Comparison of ENCODE assay signal across 12 cellular contexts in the genomic region with DNA sequence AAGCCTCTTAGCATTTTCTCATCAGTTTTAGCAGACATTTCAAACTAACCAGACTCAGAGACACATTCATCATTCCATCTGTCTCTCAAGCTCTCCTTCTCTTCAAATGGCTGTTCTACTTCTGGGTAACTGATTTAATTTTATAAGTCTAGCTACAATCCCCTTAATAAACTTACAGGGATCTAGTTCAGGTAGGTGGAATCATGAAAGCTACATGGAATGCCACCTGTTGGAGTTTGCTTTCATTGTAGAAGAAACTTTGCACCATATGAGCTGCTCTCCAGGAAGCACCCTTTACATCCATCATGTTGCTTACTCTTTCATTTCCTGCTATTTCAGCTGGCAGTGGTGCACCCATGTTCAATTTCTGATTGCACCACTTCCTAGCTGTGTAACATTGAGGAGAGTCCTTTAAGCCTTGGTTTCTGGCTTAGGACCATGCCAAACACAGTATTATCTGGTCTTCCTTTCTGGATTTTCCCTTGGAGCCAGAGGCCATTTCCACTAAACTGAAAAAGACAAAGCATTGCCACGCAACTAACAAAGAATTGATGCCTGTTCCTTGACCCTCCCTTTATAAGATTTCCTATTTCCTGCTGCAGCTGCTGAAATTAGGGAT.
DNase-seq lines count a peak whose midpoint lies in the region; ATAC-seq, FAIRE-seq and TF ChIP-seq lines count a peak whose summit lies in the region.
"Had no signal": no experiment of that assay in that cellular context is flagged by ENCODE, and none has a peak within 500 bp of the region (broad histone marks: within the 10 kb centered on the region; RNA-seq: fewer than 3 reads in every experiment).

No MANE protein-coding gene starts in this region.

- no peaks in the 10 kb centered on the region for H3K36me3 ChIP-seq in DND-41 (ENCODE audit: insufficient read depth, low read length)
- no peaks in the 10 kb centered on the region for H3K36me3 ChIP-seq in MG63
- no peaks in the 10 kb centered on the region for H3K36me3 ChIP-seq in endothelial cell of umbilical vein (ENCODE audit: control insufficient read depth in 2 of 2, extremely low read depth in 1 of 2, insufficient read depth in 2 of 2, low read length in 2 of 2)
- no peaks in the 10 kb centered on the region for H3K36me3 ChIP-seq in mucosa of rectum (ENCODE audit: control insufficient read depth in 2 of 2, insufficient read depth in 2 of 2, low read length in 2 of 2)
- no peaks in the 10 kb centered on the region for H3K36me3 ChIP-seq in endodermal cell (ENCODE audit: control insufficient read depth, insufficient read depth, low read length)
- H3K36me3 ChIP-seq: neutrophil had no signal

- H3K4me3 Mint-ChIP-seq in endodermal cell = no peak overlapping the region
- H3K4me3 Mint-ChIP-seq: activated T-helper 17 cell treated with anti-CD3 and anti-CD28 coated beads, Interleukin-2, amount 50 U/mL, for 72 hours had no signal

- H4K20me1 ChIP-seq in DND-41 (ENCODE audit: insufficient read depth, low read length) (no peaks in the 10 kb centered on the region), endothelial cell of umbilical vein (replicated peaks; ENCODE audit: control insufficient read depth, extremely low read depth, insufficient read depth, low read length) (no peaks in the 10 kb centered on the region)

- BruUV-seq in endothelial cell of umbilical vein (replicated peaks; lab: Mats Ljungman, UMichigan) = TSS peak; percentile 37

- H3K9me3 ChIP-seq in DND-41 (ENCODE audit: insufficient read depth, low read length, severe bottlenecking) (no peaks in the 10 kb centered on the region), MG63 (no peaks in the 10 kb centered on the region), endothelial cell of umbilical vein (replicated peaks; ENCODE audit: control insufficient read depth, insufficient read depth, low read length) (no peaks in the 10 kb centered on the region), mucosa of rectum (ENCODE audit: control insufficient read depth in 2 of 2, low read length in 2 of 2) (no peaks in the 10 kb centered on the region), endodermal cell (ENCODE audit: control insufficient read depth, low read length) (peaks cover 3% of the 10 kb centered on the region)
- H3K9me3 ChIP-seq: neutrophil had no signal

- H3K4me1 ChIP-seq in DND-41 (ENCODE audit: insufficient read depth, low read length) (peaks cover 33% of the 10 kb centered on the region), endothelial cell of umbilical vein (ENCODE audit: control insufficient read depth, extremely low read depth, insufficient read depth, low read length) (peaks cover 44% of the 10 kb centered on the region), mucosa of rectum (ENCODE audit: control insufficient read depth in 2 of 2, insufficient read depth in 2 of 2, low read length in 2 of 2) (peaks cover 23 to 50% of the 10 kb centered on the region in 2 donors), endodermal cell (ENCODE audit: control insufficient read depth, insufficient read depth, low read length) (no peaks in the 10 kb centered on the region)

- TF ChIP-seq CTCF in DND-41 (IDR thresholded peaks at IDR 0.05; ENCODE audit: borderline replicate concordance, extremely low read depth, low read length, poor library complexity, severe bottlenecking) = no peak
- TF ChIP-seq CTCF in endothelial cell of umbilical vein (IDR thresholded peaks at IDR 0.05; ENCODE audit: extremely low read depth in 1 of 2, insufficient read depth in 1 of 2, low read depth in 1 of 2, low read length in 2 of 2) = no peak
- no peak for TF ChIP-seq CTCF in GM13977 (IDR thresholded peaks at IDR 0.05; ENCODE audit: extremely low read depth, insufficient read depth, missing control alignments)
- no peak for TF ChIP-seq CTCF in endodermal cell (conservative IDR thresholded peaks at IDR 0.05)

- no peaks in the 10 kb centered on the region for H3K27me3 ChIP-seq in DND-41 (ENCODE audit: insufficient read depth, low read length, poor library complexity)
- no peaks in the 10 kb centered on the region for H3K27me3 ChIP-seq in MG63
- H3K27me3 ChIP-seq in endothelial cell of umbilical vein (ENCODE audit: control insufficient read depth in 2 of 2, insufficient read depth in 2 of 2, low read length in 2 of 2) = no peaks in the 10 kb centered on the region
- H3K27me3 ChIP-seq in mucosa of rectum (ENCODE audit: control insufficient read depth in 2 of 2, insufficient read depth in 2 of 2, low read length in 2 of 2) = no peaks in the 10 kb centered on the region
- H3K27me3 ChIP-seq in endodermal cell (ENCODE audit: control insufficient read depth, insufficient read depth, low read length, poor library complexity, severe bottlenecking) = no peaks in the 10 kb centered on the region
- H3K27me3 ChIP-seq: neutrophil had no signal

- CTCF ChIA-PET in endothelial cell of umbilical vein (lab: Charles Lee) = interaction anchor here (0.8 to 2.7 kb wide), 17 partner anchors 10 to 396 kb away, joined by 3 to 18 read pairs (median 4); no protein-coding TSS in a partner anchor

- POLR2A ChIA-PET in endothelial cell of umbilical vein (lab: Charles Lee) = interaction anchor here (0.8 to 1.2 kb wide), 4 partner anchors 28 to 123 kb away, joined by 3 to 6 read pairs (median 4); partner anchors contain the start of gene SLC12A2

- H3K4me2 ChIP-seq in DND-41 (ENCODE audit: insufficient read depth, low read length) (peak overlapping the region; percentile 14; the same call in 1 of the 2 replicates), endothelial cell of umbilical vein (ENCODE audit: insufficient read depth, low read length) (peak overlapping the region; percentile 58)

- no peaks in the 10 kb centered on the region for H3K79me2 ChIP-seq in DND-41 (ENCODE audit: insufficient read depth, low read length)
- H3K79me2 ChIP-seq in endothelial cell of umbilical vein (ENCODE audit: control insufficient read depth, insufficient read depth, low read length) = no peaks in the 10 kb centered on the region

- intact Hi-C loops in endothelial cell of umbilical vein (cut with micrococcal nuclease) = loop anchor here (1.0 to 2.0 kb wide), 6 partner anchors 55 to 241 kb away; no protein-coding TSS in a partner anchor

- no peak overlapping the region for H3K4me3 ChIP-seq in DND-41 (ENCODE audit: low read depth in 1 of 2, low read length in 2 of 2)
- no peak overlapping the region for H3K4me3 ChIP-seq in MG63
- no peak overlapping the region for H3K4me3 ChIP-seq in endothelial cell of umbilical vein (replicated peaks in 1 of 3; ENCODE audit: insufficient read depth in 1 of 3, low read depth in 1 of 3, low read length in 3 of 3)
- no peak overlapping the region for H3K4me3 ChIP-seq in mucosa of rectum (ENCODE audit: low read length in 2 of 2)
- no peak overlapping the region for H3K4me3 ChIP-seq in endodermal cell (ENCODE audit: low read length)

- peaks cover 17% of the 10 kb centered on the region for H3K4me1 Mint-ChIP-seq in endodermal cell

- H3K27me3 Mint-ChIP-seq in endodermal cell (ENCODE audit: insufficient read depth) = peaks cover 3% of the 10 kb centered on the region
- H3K27me3 Mint-ChIP-seq: activated T-helper 17 cell treated with anti-CD3 and anti-CD28 coated beads, Interleukin-2, amount 50 U/mL, for 72 hours had no signal

- peak overlapping the region; percentile 20; the same call in 1 of the 2 replicates for H3K9ac ChIP-seq in DND-41 (ENCODE audit: low read depth, low read length)
- peak overlapping the region; percentile 28 for H3K9ac ChIP-seq in endothelial cell of umbilical vein (replicated peaks; ENCODE audit: extremely low read depth, insufficient read depth, low read length)
- H3K9ac ChIP-seq in mucosa of rectum (ENCODE audit: low read depth in 1 of 2, low read length in 2 of 2) = no peak overlapping the region
- H3K9ac ChIP-seq in endodermal cell (ENCODE audit: extremely low read depth, low read length, poor library complexity, severe bottlenecking) = no peak overlapping the region

- no peaks in the 10 kb centered on the region for H3K9me1 ChIP-seq in endothelial cell of umbilical vein (replicated peaks; ENCODE audit: control insufficient read depth, extremely low read depth, insufficient read depth, low read length)

- in situ Hi-C loops in GM13977 (cut with MboI; ENCODE audit: low pct_unique_long_range_greater_than_20kb, low sequenced_read_pairs, unreplicated experiment) = no loop called here

- no peak overlapping the region for H3K27ac Mint-ChIP-seq in endodermal cell
- H3K27ac Mint-ChIP-seq: activated T-helper 17 cell treated with anti-CD3 and anti-CD28 coated beads, Interleukin-2, amount 50 U/mL, for 72 hours had no signal

- WGBS in endodermal cell (ENCODE audit: insufficient coverage in 1 of 2, insufficient read length in 1 of 2), 2 experiments = 94% methylated on average over 1 of the region's 1 CpG; no CpG with 5 or more reads in 1 of the 2 experiments

- H3K36me3 Mint-ChIP-seq in endodermal cell (ENCODE audit: low read depth) = no peaks in the 10 kb centered on the region

- H2AFZ ChIP-seq in DND-41 (ENCODE audit: low read depth, low read length) (0 out of 2 replicates have a peak overlapping the region, but pooled peaks have one; percentile 25), endothelial cell of umbilical vein (ENCODE audit: low read depth, low read length) (no peak overlapping the region)

- H3K27ac ChIP-seq in DND-41 (ENCODE audit: low read length) (peak overlapping the region; percentile 44), endothelial cell of umbilical vein (ENCODE audit: insufficient read depth, low read depth, low read length) (peak overlapping the region; percentile 64), mucosa of rectum (ENCODE audit: low read depth in 2 of 2, low read length in 2 of 2) (peak overlapping the region; percentile 53 to 68), endodermal cell (ENCODE audit: low read depth, low read length) (no peak overlapping the region)
- H3K27ac ChIP-seq: neutrophil had no signal

- dilution Hi-C loops in endothelial cell of umbilical vein (cut with MboI; ENCODE audit: extremely low pct_ligation_motif_present, low sequenced_read_pairs) = no loop called here

- peak; percentile 7 for DNase-seq in DND-41
- peak; percentile 37 for DNase-seq in MG63
- peak; percentile 91 for DNase-seq in endothelial cell of umbilical vein (ENCODE audit: low read depth, low spot score)
- DNase-seq in NCI-H1694 (lab: John Stamatoyannopoulos, UW) = no peak
- no peak for DNase-seq in GM13977 (ENCODE audit: low spot score)
- DNase-seq in endodermal cell = no peak
- DNase-seq: activated CD4-positive, alpha-beta T cell treated with anti-CD3 and anti-CD28 coated beads for 4 hours; H7 had no signal

- FAIRE-seq in endothelial cell of umbilical vein (lab: Jason Lieb, UNC) = peak; percentile 74
- FAIRE-seq: islet of Langerhans had no signal

- peaks cover 5% of the 10 kb centered on the region for H3K9me3 Mint-ChIP-seq in endodermal cell
- H3K9me3 Mint-ChIP-seq: activated T-helper 17 cell treated with anti-CD3 and anti-CD28 coated beads, Interleukin-2, amount 50 U/mL, for 72 hours had no signal

- peak; percentile 57; the same call in 2 of the 3 replicates for ATAC-seq in DND-41 (ENCODE audit: insufficient read depth, low read depth)
- ATAC-seq: activated T-helper 17 cell treated with anti-CD3 and anti-CD28 coated beads, Interleukin-2, amount 50 U/mL, for 72 hours had no signal

- TF ChIP-seq POLR2A in endothelial cell of umbilical vein (IDR thresholded peaks at IDR 0.05; ENCODE audit: low read depth, low read length) = no peak

TF ChIP-seq in endothelial cell of umbilical vein, 7 proteins besides CTCF, POLR2A, EP300 and RAD21 (continues in another document):
- TF ChIP-seq JUN (IDR thresholded peaks at IDR 0.05; ENCODE audit: borderline replicate concordance, insufficient read depth, insufficient read length, low read depth) = peak; percentile 27

Comparison
In these comparisons a context has a peak if more than half of its experiments do, and no peak if none do; other contexts are left out.
1. DNase-seq: peak in DND-41 (single experiment), MG63 (single experiment) and endothelial cell of umbilical vein (single experiment); none in NCI-H1694 (single experiment), GM13977 (single experiment) and endodermal cell (single experiment).
2. H3K9ac ChIP-seq: peak in DND-41 (single experiment) and endothelial cell of umbilical vein (single experiment); none in mucosa of rectum (0 of 2) and endodermal cell (single experiment).